ENCODE assay signal across 8 cellular contexts in the genomic region with DNA sequence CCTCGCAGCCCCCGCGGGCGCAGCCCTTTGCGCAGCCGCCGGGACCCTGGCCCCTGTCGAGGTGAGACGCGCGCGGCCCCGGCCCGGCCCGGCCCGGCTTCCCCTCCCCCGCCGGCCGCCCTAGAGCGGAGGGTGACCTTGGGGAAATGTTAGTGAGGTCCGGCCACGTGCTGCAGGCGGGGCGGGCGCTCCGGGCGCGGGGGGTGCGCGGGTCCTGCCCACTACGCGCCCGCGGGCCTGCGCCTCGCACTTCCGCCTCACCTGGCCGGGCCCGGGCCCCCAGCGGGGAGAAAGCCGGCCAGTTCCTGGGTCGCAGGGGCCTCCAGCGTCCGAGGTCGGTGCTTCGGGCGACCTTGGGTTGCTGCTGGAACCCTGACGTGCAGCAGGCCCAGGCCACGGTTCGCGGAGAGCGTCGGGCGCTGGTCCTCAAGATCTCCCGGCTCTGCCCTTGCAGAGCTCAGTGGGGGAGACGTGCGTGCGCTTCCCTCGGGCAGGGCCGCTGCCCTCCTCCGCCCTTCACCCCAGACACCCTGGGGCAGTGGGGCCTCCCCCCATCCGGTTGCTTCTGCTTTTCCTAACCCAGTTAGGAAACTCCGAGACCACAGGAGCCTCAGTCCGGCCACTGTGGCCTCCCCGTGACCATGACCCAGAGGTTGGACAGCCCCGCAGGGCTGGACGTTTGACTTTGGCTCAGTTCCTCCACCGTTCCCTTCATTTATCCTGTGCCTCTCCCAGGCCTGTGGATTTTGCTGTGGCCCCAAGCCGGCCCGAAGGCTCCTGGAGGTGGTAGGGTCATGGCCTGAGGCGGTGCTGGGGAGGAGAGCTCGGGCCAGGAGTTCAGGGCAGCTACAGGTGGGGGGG. TPM values are rescaled to one million over a fixed set of nuclear protein-coding genes. Genes with fewer than 3 reads are reported as not detected.
DNase-seq lines count a peak whose midpoint lies in the region; ATAC-seq, FAIRE-seq and TF ChIP-seq lines count a peak whose summit lies in the region.

No MANE protein-coding gene starts in this region.

- no peaks in the 10 kb centered on the region for H3K36me3 Mint-ChIP-seq in chondrocyte (ENCODE audit: low read depth)

- 6% methylated on average over 50 to 72 of the region's 72 CpGs for WGBS in lung, 2 donors

- peaks cover 15% of the 10 kb centered on the region for H3K4me1 ChIP-seq in SJSA1 (replicated peaks)
- peaks cover 0 to 28% of the 10 kb centered on the region in 2 donors for H3K4me1 ChIP-seq in lung (ENCODE audit: control insufficient read depth in 2 of 2, insufficient read depth in 2 of 2, low read length in 2 of 2)

- H3K9me3 Mint-ChIP-seq in chondrocyte (ENCODE audit: low read depth): no peaks in the 10 kb centered on the region

- POLR2A ChIA-PET in AG04449 (lab: Yijun Ruan, JAX): no interaction called here

- H3K27ac ChIP-seq in SJSA1 (no peak overlapping the region), lung (ENCODE audit: low read depth in 1 of 2, low read length in 1 of 2) (peak overlapping the region; percentile 87 to 96)

- no peak for DNase-seq in AG04449 (ENCODE audit: low read depth, low spot score)
- DNase-seq in GM18507 (ENCODE audit: extremely low spot score, insufficient read length, low read depth): peak; percentile 45
- no peak for DNase-seq in SJSA1 (ENCODE audit: low read depth in 1 of 2, low spot score in 2 of 2)
- no peak for DNase-seq in chondrocyte (ENCODE audit: low spot score)
- DNase-seq in lung (ENCODE audit: low spot score): peak; percentile 72
- DNase-seq in superior temporal gyrus (ENCODE audit: extremely low spot score): peak; percentile 10
- DNase-seq in effector CD4-positive, alpha-beta T cell: no peak

- H3K4me3 Mint-ChIP-seq in chondrocyte (ENCODE audit: unreplicated experiment): peak overlapping the region; percentile 66

- peaks cover 15% of the 10 kb centered on the region for H3K27me3 ChIP-seq in SJSA1 (replicated peaks)
- H3K27me3 ChIP-seq in lung (ENCODE audit: control insufficient read depth, insufficient read depth): no peaks in the 10 kb centered on the region

- H3K4me3 ChIP-seq in AG04449 (ENCODE audit: low read depth, low read length) (peak overlapping the region; percentile 84), SJSA1 (peak overlapping the region; percentile 56), lung (peak overlapping the region; percentile 73)

- H3K27me3 Mint-ChIP-seq in chondrocyte (ENCODE audit: low read depth): no peaks in the 10 kb centered on the region

- no peaks in the 10 kb centered on the region; the same call in 1 of the 2 replicates for H3K36me3 ChIP-seq in SJSA1
- peaks cover 0 to 2% of the 10 kb centered on the region in 2 donors for H3K36me3 ChIP-seq in lung (ENCODE audit: control insufficient read depth in 2 of 2, insufficient read depth in 2 of 2, low read length in 2 of 2)

- peak; percentile 17 for ATAC-seq in HG03095 (IDR thresholded peaks at IDR 0.05; ENCODE audit: unreplicated experiment)
- ATAC-seq in lung (ENCODE audit: insufficient read depth, low FRiP score): peak; percentile 70

- CTCF ChIA-PET in AG04449 (lab: Yijun Ruan, JAX): interaction anchor here (0.8 kb wide), 1 partner anchor 14 kb away, joined by 3 read pairs; no protein-coding TSS in a partner anchor

- FAIRE-seq in GM18507 (lab: Jason Lieb, UNC): peak; percentile 29

- H3K27ac Mint-ChIP-seq in chondrocyte (ENCODE audit: unreplicated experiment): no peak overlapping the region

- peaks cover 5% of the 10 kb centered on the region for H3K4me1 Mint-ChIP-seq in chondrocyte (ENCODE audit: low read depth)

- H3K9me3 ChIP-seq in SJSA1 (replicated peaks): peaks cover 4% of the 10 kb centered on the region
- H3K9me3 ChIP-seq in lung (ENCODE audit: control insufficient read depth in 2 of 2, insufficient read depth in 1 of 2, low read length in 1 of 2): no peaks in the 10 kb centered on the region

- TF ChIP-seq CTCF in AG04449 (IDR thresholded peaks at IDR 0.05; ENCODE audit: insufficient read depth, low read length, missing control alignments): no peak
- no peak for TF ChIP-seq CTCF in chondrocyte (IDR thresholded peaks at IDR 0.05)
- no peak for TF ChIP-seq CTCF in lung (IDR thresholded peaks at IDR 0.05; ENCODE audit: control extremely low read depth, extremely low read depth)

RNA-seq across cellular contexts. Expression of gene MCRIP2, which starts 0.8 kb away (rescaled TPM):
- 3.0 TPM in 1 of 2 replicates, not detected in the other for total RNA-seq in SJSA1 (2014; rRNA removed; shearing (Covaris generic))
- total RNA-seq in chondrocyte: 10.4 to 16.9 TPM (median 15.3 TPM) in 3 replicates
- total RNA-seq in lung: 10 to 100 TPM in 1 of 2 donors, 1 to 10 TPM in 1; 9.1 to 61.6 TPM
- polyA plus RNA-seq in lung: 100 to 1,000 TPM in 1 of 2 donors, 10 to 100 TPM in 1; 45.0 to 109 TPM

RNA-seq across cellular contexts. Expression of gene METTL26, which starts 6.3 kb away (rescaled TPM):
- 73.1 and 86.6 TPM in 2 replicates for total RNA-seq in SJSA1 (2014; rRNA removed; shearing (Covaris generic))
- total RNA-seq in chondrocyte (58.9 to 68.5 TPM (median 68.1 TPM) in 3 replicates), lung (10 to 100 TPM; 36.1 to 89.8 TPM)
- 100 to 1,000 TPM; 138 to 200 TPM for polyA plus RNA-seq in lung

RNA-seq across cellular contexts. Expression of gene WDR90, which starts 6.7 kb away (rescaled TPM):
- 12.1 and 31.9 TPM in 2 replicates for total RNA-seq in SJSA1 (2014; rRNA removed; shearing (Covaris generic))
- total RNA-seq in chondrocyte (17.0 to 36.6 TPM (median 19.2 TPM) in 3 replicates), lung (10 to 100 TPM; 22.4 to 74.2 TPM)
- polyA plus RNA-seq in lung: 10 to 100 TPM; 18.6 to 33.4 TPM

RNA-seq across cellular contexts. Expression of gene WFIKKN1, which starts 11.6 kb away (rescaled TPM):
- total RNA-seq in SJSA1 (2014; rRNA removed; shearing (Covaris generic)): 0.39 and 0.41 TPM in 2 replicates
- total RNA-seq in chondrocyte (0.36 to 0.56 TPM (median 0.47 TPM) in 3 replicates), lung (1 to 10 TPM in 1 of 2 donors, under 1 TPM in 1; 0.31 to 2.5 TPM)
- under 1 TPM; 0.44 to 0.79 TPM for polyA plus RNA-seq in lung

RNA-seq across cellular contexts. Expression of gene RHOT2, which starts 25.5 kb away (rescaled TPM):
- total RNA-seq in SJSA1 (2014; rRNA removed; shearing (Covaris generic)): 51.2 and 64.3 TPM in 2 replicates
- total RNA-seq in chondrocyte (101 to 109 TPM (median 106 TPM) in 3 replicates), lung (100 to 1,000 TPM in 1 of 2 donors, 10 to 100 TPM in 1; 40.5 to 121 TPM)
- polyA plus RNA-seq in lung: 100 to 1,000 TPM; 111 to 119 TPM

Comparison
In these comparisons a context has a peak if more than half of its experiments do, and no peak if none do; other contexts are left out.
1. DNase-seq: peak in GM18507 (single experiment), lung (single experiment) and superior temporal gyrus (single experiment); none in AG04449 (single experiment), SJSA1 (0 of 2), chondrocyte (single experiment) and effector CD4-positive, alpha-beta T cell (single experiment).
2. Peak in every context shown above with its lines, with median percentiles within 50 percentile points of each other: H3K4me3 ChIP-seq.